Comparison of ENCODE assay signal across 30 cellular contexts in genomic region chr1:162587761-162588260, GRCh38.
"Had no signal": no experiment of that assay in that cellular context is flagged by ENCODE, and none has a peak within 500 bp of the region (broad histone marks: within the 10 kb centered on the region; RNA-seq: fewer than 3 reads in every experiment).

No MANE protein-coding gene starts in this region.

- H3K27me3 Mint-ChIP-seq: activated CD4-positive, alpha-beta memory T cell treated with anti-CD3 and anti-CD28 coated beads for 36 hours; activated CD4-positive, alpha-beta T cell treated with anti-CD3 and anti-CD28 coated beads for 36 hours; activated CD4-positive, alpha-beta T cell treated with anti-CD3 and anti-CD28 coated beads, Interleukin-2, amount 10 ng/mL, durations not matched to agents 24 days and 14 days; activated naive CD8-positive, alpha-beta T cell; activated T-cell treated with anti-CD3 and anti-CD28 coated beads, Interleukin-2, amount 50 U/mL, for 24 hours; activated T-helper 17 cell treated with anti-CD3 and anti-CD28 coated beads, Interleukin-2, amount 50 U/mL, for 72 hours; brain; central memory CD8-positive, alpha-beta T cell; dendritic cell treated with granulocyte-macrophage colony-stimulating factor and Interleukin-4, amounts not matched to agents 40 ng/mL and 50 ng/mL, for 4 days had no signal

- H3K27ac Mint-ChIP-seq: activated CD4-positive, alpha-beta memory T cell treated with anti-CD3 and anti-CD28 coated beads for 36 hours; activated CD4-positive, alpha-beta T cell treated with anti-CD3 and anti-CD28 coated beads for 36 hours; activated CD4-positive, alpha-beta T cell treated with anti-CD3 and anti-CD28 coated beads, Interleukin-2, amount 10 ng/mL, durations not matched to agents 24 days and 14 days; activated naive CD8-positive, alpha-beta T cell; activated T-cell treated with anti-CD3 and anti-CD28 coated beads, Interleukin-2, amount 50 U/mL, for 24 hours; activated T-cell treated with anti-CD3 and anti-CD28 coated beads, Interleukin-2, amount 50 U/mL, for 72 hours; activated T-helper 17 cell treated with anti-CD3 and anti-CD28 coated beads, Interleukin-2, amount 50 U/mL, for 72 hours; dendritic cell treated with granulocyte-macrophage colony-stimulating factor and Interleukin-4, amounts not matched to agents 40 ng/mL and 50 ng/mL, for 4 days; endodermal cell; T-helper 1 cell treated with Interleukin-12 subunit alpha and Interleukin-12 subunit beta and Interleukin-4 antibody, amounts not matched to agents 30 μg/mL and 1 μg/mL, for 36 hours; T-helper 2 cell treated with Interferon-gamma antibody and Interleukin-4, amounts not matched to agents 5 μg/mL and 100 μg/mL, for 36 hours had no signal

- DNase-seq: activated CD4-positive, alpha-beta memory T cell treated with anti-CD3 and anti-CD28 coated beads for 36 hours; activated CD4-positive, alpha-beta T cell treated with anti-CD3 and anti-CD28 coated beads for 36 hours; activated CD4-positive, alpha-beta T cell treated with anti-CD3 and anti-CD28 coated beads, Interleukin-2, amount 10 ng/mL, durations not matched to agents 24 days and 14 days; activated CD4-positive, CD25-positive, alpha-beta regulatory T cell; activated CD4-positive, CD25-positive, alpha-beta regulatory T cell treated with anti-CD3 and anti-CD28 coated beads, Interleukin-2, amount 50 U/mL, for 72 hours; activated CD8-positive, alpha-beta memory T cell treated with anti-CD3 and anti-CD28 coated beads, Interleukin-2, amount 50 U/mL, for 48 hours; activated effector memory CD4-positive, alpha-beta T cell treated with Interleukin-2 at 50 U/mL for 16 hours; activated gamma-delta T cell treated with Interleukin-2 at 50 U/mL for 16 hours; activated naive CD4-positive, alpha-beta T cell treated with anti-CD3 and anti-CD28 coated beads, Interleukin-2, amount 50 U/mL, for 16 hours; activated naive CD4-positive, alpha-beta T cell treated with Interleukin-2 at 50 U/mL for 16 hours; activated T-cell treated with anti-CD3 and anti-CD28 coated beads for 4 hours; activated T-cell treated with anti-CD3 and anti-CD28 coated beads, Interleukin-2, amount 50 U/mL, for 24 hours; activated T-cell treated with anti-CD3 and anti-CD28 coated beads, Interleukin-2, amount 50 U/mL, for 72 hours; amniotic stem cell; aorta; effector memory CD4-positive, alpha-beta T cell; endodermal cell; foreskin fibroblast; head of caudate nucleus; hippocampal formation; T1000 had no signal

- H3K27ac ChIP-seq: coronary artery, dorsolateral prefrontal cortex had no signal

- H3K4me3 ChIP-seq: coronary artery, dorsolateral prefrontal cortex had no signal

- H3K27me3 ChIP-seq: dorsolateral prefrontal cortex had no signal

- H3K4me3 Mint-ChIP-seq: activated CD4-positive, alpha-beta memory T cell treated with anti-CD3 and anti-CD28 coated beads for 36 hours; activated CD4-positive, alpha-beta T cell treated with anti-CD3 and anti-CD28 coated beads for 36 hours; activated CD4-positive, alpha-beta T cell treated with anti-CD3 and anti-CD28 coated beads, Interleukin-2, amount 10 ng/mL, durations not matched to agents 24 days and 14 days; activated naive CD8-positive, alpha-beta T cell; activated T-cell treated with anti-CD3 and anti-CD28 coated beads, Interleukin-2, amount 50 U/mL, for 24 hours; activated T-cell treated with anti-CD3 and anti-CD28 coated beads, Interleukin-2, amount 50 U/mL, for 72 hours; activated T-helper 17 cell treated with anti-CD3 and anti-CD28 coated beads, Interleukin-2, amount 50 U/mL, for 72 hours; brain; central memory CD8-positive, alpha-beta T cell; dendritic cell treated with granulocyte-macrophage colony-stimulating factor and Interleukin-4, amounts not matched to agents 40 ng/mL and 50 ng/mL, for 4 days; endodermal cell; T-helper 1 cell treated with Interleukin-12 subunit alpha and Interleukin-12 subunit beta and Interleukin-4 antibody, amounts not matched to agents 30 μg/mL and 1 μg/mL, for 36 hours; T-helper 2 cell treated with Interferon-gamma antibody and Interleukin-4, amounts not matched to agents 5 μg/mL and 100 μg/mL, for 36 hours had no signal

- H3K4me1 Mint-ChIP-seq: activated CD4-positive, alpha-beta T cell treated with anti-CD3 and anti-CD28 coated beads for 36 hours; activated CD4-positive, alpha-beta T cell treated with anti-CD3 and anti-CD28 coated beads, Interleukin-2, amount 10 ng/mL, durations not matched to agents 24 days and 14 days; activated T-helper 17 cell treated with anti-CD3 and anti-CD28 coated beads, Interleukin-2, amount 50 U/mL, for 72 hours; brain; central memory CD8-positive, alpha-beta T cell; endodermal cell had no signal

- H3K9me3 Mint-ChIP-seq: activated CD4-positive, alpha-beta memory T cell treated with anti-CD3 and anti-CD28 coated beads for 36 hours; activated CD4-positive, alpha-beta T cell treated with anti-CD3 and anti-CD28 coated beads, Interleukin-2, amount 10 ng/mL, durations not matched to agents 24 days and 14 days; activated T-cell treated with anti-CD3 and anti-CD28 coated beads, Interleukin-2, amount 50 U/mL, for 24 hours; activated T-cell treated with anti-CD3 and anti-CD28 coated beads, Interleukin-2, amount 50 U/mL, for 72 hours; activated T-helper 17 cell treated with anti-CD3 and anti-CD28 coated beads, Interleukin-2, amount 50 U/mL, for 72 hours; brain; central memory CD8-positive, alpha-beta T cell; dendritic cell treated with granulocyte-macrophage colony-stimulating factor and Interleukin-4, amounts not matched to agents 40 ng/mL and 50 ng/mL, for 4 days; endodermal cell; T-helper 1 cell treated with Interleukin-12 subunit alpha and Interleukin-12 subunit beta and Interleukin-4 antibody, amounts not matched to agents 30 μg/mL and 1 μg/mL, for 36 hours; T-helper 2 cell treated with Interferon-gamma antibody and Interleukin-4, amounts not matched to agents 5 μg/mL and 100 μg/mL, for 36 hours had no signal

- ATAC-seq: activated CD4-positive, alpha-beta T cell treated with anti-CD3 and anti-CD28 coated beads for 36 hours; activated T-cell treated with anti-CD3 and anti-CD28 coated beads, Interleukin-2, amount 50 U/mL, for 72 hours; activated T-helper 17 cell treated with anti-CD3 and anti-CD28 coated beads, Interleukin-2, amount 50 U/mL, for 72 hours had no signal
